In the genomic region with DNA sequence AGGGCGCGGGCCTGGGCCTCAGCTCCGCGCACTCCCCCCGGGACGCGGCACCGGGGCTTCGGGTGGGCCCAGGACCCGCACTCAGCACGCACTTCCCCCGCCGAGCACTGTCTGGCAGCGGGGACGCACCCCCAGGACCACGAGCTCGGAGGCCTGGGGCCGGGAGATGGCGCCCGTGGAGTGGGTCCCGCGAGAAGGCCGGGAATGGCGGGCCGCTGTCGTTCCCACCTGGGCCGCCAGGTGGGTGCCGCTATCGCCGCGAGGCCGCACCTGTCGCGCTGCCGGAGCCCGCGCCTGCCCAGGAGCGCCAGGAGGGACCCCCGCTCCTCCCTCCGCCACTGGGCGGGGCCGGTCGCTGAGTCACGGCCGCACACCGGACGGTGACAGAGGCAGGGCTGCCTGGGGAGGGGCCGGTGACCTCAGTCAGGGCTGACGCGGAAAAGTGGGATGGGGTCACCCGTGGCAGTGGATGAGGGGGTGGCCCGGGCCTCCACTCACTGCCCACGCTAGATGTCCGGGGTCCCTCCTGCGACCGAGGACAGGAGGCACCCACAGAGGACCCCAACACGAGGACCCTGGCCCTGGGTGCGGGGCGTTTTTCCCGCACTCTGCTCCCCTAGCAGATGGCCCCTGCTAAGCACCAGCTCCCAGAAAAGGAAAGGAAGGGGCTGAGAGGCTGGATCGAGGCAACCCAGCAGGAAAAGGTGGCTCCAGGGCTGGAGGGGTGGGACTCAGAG, we compare ENCODE assay signal across 1 cellular context.
TF ChIP-seq lines count a peak whose summit lies in the region.

No MANE protein-coding gene starts in this region.

TF ChIP-seq in K562, 482 proteins besides CTCF, POLR2A, EP300 and RAD21 (continued from another document and continues in another):
- TF ChIP-seq, protein P1, sequence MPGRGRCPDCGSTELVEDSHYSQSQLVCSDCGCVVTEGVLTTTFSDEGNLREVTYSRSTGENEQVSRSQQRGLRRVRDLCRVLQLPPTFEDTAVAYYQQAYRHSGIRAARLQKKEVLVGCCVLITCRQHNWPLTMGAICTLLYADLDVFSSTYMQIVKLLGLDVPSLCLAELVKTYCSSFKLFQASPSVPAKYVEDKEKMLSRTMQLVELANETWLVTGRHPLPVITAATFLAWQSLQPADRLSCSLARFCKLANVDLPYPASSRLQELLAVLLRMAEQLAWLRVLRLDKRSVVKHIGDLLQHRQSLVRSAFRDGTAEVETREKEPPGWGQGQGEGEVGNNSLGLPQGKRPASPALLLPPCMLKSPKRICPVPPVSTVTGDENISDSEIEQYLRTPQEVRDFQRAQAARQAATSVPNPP (IDR thresholded peaks at IDR 0.05; ENCODE audit: borderline replicate concordance, insufficient read depth, insufficient read length) = no peak
- no peak for TF ChIP-seq ZNF586 (CRISPR knock-in tag; conservative IDR thresholded peaks at IDR 0.05)
- TF ChIP-seq FIP1L1 (IDR thresholded peaks at IDR 0.05; ENCODE audit: low read depth, low read length, poor library complexity, severe bottlenecking) = peak; percentile 63
- TF ChIP-seq, protein P2, sequence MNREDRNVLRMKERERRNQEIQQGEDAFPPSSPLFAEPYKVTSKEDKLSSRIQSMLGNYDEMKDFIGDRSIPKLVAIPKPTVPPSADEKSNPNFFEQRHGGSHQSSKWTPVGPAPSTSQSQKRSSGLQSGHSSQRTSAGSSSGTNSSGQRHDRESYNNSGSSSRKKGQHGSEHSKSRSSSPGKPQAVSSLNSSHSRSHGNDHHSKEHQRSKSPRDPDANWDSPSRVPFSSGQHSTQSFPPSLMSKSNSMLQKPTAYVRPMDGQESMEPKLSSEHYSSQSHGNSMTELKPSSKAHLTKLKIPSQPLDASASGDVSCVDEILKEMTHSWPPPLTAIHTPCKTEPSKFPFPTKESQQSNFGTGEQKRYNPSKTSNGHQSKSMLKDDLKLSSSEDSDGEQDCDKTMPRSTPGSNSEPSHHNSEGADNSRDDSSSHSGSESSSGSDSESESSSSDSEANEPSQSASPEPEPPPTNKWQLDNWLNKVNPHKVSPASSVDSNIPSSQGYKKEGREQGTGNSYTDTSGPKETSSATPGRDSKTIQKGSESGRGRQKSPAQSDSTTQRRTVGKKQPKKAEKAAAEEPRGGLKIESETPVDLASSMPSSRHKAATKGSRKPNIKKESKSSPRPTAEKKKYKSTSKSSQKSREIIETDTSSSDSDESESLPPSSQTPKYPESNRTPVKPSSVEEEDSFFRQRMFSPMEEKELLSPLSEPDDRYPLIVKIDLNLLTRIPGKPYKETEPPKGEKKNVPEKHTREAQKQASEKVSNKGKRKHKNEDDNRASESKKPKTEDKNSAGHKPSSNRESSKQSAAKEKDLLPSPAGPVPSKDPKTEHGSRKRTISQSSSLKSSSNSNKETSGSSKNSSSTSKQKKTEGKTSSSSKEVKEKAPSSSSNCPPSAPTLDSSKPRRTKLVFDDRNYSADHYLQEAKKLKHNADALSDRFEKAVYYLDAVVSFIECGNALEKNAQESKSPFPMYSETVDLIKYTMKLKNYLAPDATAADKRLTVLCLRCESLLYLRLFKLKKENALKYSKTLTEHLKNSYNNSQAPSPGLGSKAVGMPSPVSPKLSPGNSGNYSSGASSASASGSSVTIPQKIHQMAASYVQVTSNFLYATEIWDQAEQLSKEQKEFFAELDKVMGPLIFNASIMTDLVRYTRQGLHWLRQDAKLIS (CRISPR knock-in tag; IDR thresholded peaks at IDR 0.05) = peak; percentile 71; the same call in 1 of the 2 replicates
- TF ChIP-seq, protein P3, sequence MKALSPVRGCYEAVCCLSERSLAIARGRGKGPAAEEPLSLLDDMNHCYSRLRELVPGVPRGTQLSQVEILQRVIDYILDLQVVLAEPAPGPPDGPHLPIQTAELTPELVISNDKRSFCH (CRISPR knock-in tag; IDR thresholded peaks at IDR 0.05) = no peak
- TF ChIP-seq, protein P3 (tag; IDR thresholded peaks at IDR 0.05) = no peak
- peak; percentile 52 for TF ChIP-seq HMGN3 (IDR thresholded peaks at IDR 0.05; ENCODE audit: borderline replicate concordance, extremely low read depth, insufficient read length, low read depth, low read length)
- 0 out of 2 replicates have a peak, but pooled peaks have one; percentile 53 for TF ChIP-seq FOXK1 (CRISPR knock-in tag; IDR thresholded peaks at IDR 0.05; ENCODE audit: borderline replicate concordance)
- TF ChIP-seq CEBPG (CRISPR knock-in tag; IDR thresholded peaks at IDR 0.05) = no peak
- TF ChIP-seq CEBPG (tag; conservative IDR thresholded peaks at IDR 0.05 in 1 of 2, IDR thresholded peaks at IDR 0.05 in 1 of 2) = no peak
- TF ChIP-seq DACH1 (IDR thresholded peaks at IDR 0.05; ENCODE audit: partially characterized antibody) = no peak
- TF ChIP-seq KDM1A (IDR thresholded peaks at IDR 0.05) = no peak
- TF ChIP-seq IRF2 (CRISPR knock-in tag; IDR thresholded peaks at IDR 0.05) = no peak
- TF ChIP-seq MEF2D (tag; conservative IDR thresholded peaks at IDR 0.05; ENCODE audit: low read depth) = no peak
- TF ChIP-seq, protein P4, sequence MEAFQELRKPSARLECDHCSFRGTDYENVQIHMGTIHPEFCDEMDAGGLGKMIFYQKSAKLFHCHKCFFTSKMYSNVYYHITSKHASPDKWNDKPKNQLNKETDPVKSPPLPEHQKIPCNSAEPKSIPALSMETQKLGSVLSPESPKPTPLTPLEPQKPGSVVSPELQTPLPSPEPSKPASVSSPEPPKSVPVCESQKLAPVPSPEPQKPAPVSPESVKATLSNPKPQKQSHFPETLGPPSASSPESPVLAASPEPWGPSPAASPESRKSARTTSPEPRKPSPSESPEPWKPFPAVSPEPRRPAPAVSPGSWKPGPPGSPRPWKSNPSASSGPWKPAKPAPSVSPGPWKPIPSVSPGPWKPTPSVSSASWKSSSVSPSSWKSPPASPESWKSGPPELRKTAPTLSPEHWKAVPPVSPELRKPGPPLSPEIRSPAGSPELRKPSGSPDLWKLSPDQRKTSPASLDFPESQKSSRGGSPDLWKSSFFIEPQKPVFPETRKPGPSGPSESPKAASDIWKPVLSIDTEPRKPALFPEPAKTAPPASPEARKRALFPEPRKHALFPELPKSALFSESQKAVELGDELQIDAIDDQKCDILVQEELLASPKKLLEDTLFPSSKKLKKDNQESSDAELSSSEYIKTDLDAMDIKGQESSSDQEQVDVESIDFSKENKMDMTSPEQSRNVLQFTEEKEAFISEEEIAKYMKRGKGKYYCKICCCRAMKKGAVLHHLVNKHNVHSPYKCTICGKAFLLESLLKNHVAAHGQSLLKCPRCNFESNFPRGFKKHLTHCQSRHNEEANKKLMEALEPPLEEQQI (IDR thresholded peaks at IDR 0.05) = no peak
- TF ChIP-seq ZNF707 (CRISPR knock-in tag; conservative IDR thresholded peaks at IDR 0.05) = no peak
- no peak for TF ChIP-seq ZNF23 (CRISPR knock-in tag; IDR thresholded peaks at IDR 0.05)
- TF ChIP-seq EGR1 (conservative IDR thresholded peaks at IDR 0.05) = peak; percentile 75
- TF ChIP-seq POLR2H (tag; IDR thresholded peaks at IDR 0.05; ENCODE audit: low read depth) = no peak
- no peak for TF ChIP-seq TARDBP (IDR thresholded peaks at IDR 0.05)
- no peak for TF ChIP-seq MEF2A (IDR thresholded peaks at IDR 0.05; ENCODE audit: control insufficient read depth, low read depth, low read length)
- TF ChIP-seq RBM34 (IDR thresholded peaks at IDR 0.05; ENCODE audit: borderline replicate concordance, insufficient read depth, low read length) = no peak
- TF ChIP-seq, protein P5, sequence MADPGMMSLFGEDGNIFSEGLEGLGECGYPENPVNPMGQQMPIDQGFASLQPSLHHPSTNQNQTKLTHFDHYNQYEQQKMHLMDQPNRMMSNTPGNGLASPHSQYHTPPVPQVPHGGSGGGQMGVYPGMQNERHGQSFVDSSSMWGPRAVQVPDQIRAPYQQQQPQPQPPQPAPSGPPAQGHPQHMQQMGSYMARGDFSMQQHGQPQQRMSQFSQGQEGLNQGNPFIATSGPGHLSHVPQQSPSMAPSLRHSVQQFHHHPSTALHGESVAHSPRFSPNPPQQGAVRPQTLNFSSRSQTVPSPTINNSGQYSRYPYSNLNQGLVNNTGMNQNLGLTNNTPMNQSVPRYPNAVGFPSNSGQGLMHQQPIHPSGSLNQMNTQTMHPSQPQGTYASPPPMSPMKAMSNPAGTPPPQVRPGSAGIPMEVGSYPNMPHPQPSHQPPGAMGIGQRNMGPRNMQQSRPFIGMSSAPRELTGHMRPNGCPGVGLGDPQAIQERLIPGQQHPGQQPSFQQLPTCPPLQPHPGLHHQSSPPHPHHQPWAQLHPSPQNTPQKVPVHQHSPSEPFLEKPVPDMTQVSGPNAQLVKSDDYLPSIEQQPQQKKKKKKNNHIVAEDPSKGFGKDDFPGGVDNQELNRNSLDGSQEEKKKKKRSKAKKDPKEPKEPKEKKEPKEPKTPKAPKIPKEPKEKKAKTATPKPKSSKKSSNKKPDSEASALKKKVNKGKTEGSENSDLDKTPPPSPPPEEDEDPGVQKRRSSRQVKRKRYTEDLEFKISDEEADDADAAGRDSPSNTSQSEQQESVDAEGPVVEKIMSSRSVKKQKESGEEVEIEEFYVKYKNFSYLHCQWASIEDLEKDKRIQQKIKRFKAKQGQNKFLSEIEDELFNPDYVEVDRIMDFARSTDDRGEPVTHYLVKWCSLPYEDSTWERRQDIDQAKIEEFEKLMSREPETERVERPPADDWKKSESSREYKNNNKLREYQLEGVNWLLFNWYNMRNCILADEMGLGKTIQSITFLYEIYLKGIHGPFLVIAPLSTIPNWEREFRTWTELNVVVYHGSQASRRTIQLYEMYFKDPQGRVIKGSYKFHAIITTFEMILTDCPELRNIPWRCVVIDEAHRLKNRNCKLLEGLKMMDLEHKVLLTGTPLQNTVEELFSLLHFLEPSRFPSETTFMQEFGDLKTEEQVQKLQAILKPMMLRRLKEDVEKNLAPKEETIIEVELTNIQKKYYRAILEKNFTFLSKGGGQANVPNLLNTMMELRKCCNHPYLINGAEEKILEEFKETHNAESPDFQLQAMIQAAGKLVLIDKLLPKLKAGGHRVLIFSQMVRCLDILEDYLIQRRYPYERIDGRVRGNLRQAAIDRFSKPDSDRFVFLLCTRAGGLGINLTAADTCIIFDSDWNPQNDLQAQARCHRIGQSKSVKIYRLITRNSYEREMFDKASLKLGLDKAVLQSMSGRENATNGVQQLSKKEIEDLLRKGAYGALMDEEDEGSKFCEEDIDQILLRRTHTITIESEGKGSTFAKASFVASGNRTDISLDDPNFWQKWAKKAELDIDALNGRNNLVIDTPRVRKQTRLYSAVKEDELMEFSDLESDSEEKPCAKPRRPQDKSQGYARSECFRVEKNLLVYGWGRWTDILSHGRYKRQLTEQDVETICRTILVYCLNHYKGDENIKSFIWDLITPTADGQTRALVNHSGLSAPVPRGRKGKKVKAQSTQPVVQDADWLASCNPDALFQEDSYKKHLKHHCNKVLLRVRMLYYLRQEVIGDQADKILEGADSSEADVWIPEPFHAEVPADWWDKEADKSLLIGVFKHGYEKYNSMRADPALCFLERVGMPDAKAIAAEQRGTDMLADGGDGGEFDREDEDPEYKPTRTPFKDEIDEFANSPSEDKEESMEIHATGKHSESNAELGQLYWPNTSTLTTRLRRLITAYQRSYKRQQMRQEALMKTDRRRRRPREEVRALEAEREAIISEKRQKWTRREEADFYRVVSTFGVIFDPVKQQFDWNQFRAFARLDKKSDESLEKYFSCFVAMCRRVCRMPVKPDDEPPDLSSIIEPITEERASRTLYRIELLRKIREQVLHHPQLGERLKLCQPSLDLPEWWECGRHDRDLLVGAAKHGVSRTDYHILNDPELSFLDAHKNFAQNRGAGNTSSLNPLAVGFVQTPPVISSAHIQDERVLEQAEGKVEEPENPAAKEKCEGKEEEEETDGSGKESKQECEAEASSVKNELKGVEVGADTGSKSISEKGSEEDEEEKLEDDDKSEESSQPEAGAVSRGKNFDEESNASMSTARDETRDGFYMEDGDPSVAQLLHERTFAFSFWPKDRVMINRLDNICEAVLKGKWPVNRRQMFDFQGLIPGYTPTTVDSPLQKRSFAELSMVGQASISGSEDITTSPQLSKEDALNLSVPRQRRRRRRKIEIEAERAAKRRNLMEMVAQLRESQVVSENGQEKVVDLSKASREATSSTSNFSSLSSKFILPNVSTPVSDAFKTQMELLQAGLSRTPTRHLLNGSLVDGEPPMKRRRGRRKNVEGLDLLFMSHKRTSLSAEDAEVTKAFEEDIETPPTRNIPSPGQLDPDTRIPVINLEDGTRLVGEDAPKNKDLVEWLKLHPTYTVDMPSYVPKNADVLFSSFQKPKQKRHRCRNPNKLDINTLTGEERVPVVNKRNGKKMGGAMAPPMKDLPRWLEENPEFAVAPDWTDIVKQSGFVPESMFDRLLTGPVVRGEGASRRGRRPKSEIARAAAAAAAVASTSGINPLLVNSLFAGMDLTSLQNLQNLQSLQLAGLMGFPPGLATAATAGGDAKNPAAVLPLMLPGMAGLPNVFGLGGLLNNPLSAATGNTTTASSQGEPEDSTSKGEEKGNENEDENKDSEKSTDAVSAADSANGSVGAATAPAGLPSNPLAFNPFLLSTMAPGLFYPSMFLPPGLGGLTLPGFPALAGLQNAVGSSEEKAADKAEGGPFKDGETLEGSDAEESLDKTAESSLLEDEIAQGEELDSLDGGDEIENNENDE (IDR thresholded peaks at IDR 0.05; ENCODE audit: low read depth, low read length) = no peak
- TF ChIP-seq HSF4 (CRISPR knock-in tag; IDR thresholded peaks at IDR 0.05; ENCODE audit: borderline replicate concordance) = no peak
- TF ChIP-seq ZNF444 (CRISPR knock-in tag; IDR thresholded peaks at IDR 0.05) = no peak
- no peak for TF ChIP-seq ESRRB (CRISPR knock-in tag; IDR thresholded peaks at IDR 0.05; ENCODE audit: borderline replicate concordance)
- TF ChIP-seq DMBX1 (CRISPR knock-in tag; IDR thresholded peaks at IDR 0.05; ENCODE audit: borderline replicate concordance) = no peak
- no peak for TF ChIP-seq NUFIP1 (IDR thresholded peaks at IDR 0.05; ENCODE audit: partially characterized antibody)
- no peak for TF ChIP-seq KAT7 (CRISPR knock-in tag; IDR thresholded peaks at IDR 0.05; ENCODE audit: borderline replicate concordance)
- TF ChIP-seq, protein P6, sequence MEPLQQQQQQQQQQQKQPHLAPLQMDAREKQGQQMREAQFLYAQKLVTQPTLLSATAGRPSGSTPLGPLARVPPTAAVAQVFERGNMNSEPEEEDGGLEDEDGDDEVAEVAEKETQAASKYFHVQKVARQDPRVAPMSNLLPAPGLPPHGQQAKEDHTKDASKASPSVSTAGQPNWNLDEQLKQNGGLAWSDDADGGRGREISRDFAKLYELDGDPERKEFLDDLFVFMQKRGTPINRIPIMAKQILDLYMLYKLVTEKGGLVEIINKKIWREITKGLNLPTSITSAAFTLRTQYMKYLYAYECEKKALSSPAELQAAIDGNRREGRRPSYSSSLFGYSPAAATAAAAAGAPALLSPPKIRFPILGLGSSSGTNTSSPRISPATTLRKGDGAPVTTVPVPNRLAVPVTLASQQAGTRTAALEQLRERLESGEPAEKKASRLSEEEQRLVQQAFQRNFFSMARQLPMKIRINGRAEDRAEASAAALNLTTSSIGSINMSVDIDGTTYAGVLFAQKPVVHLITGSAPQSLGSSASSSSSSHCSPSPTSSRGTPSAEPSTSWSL (CRISPR knock-in tag; IDR thresholded peaks at IDR 0.05; ENCODE audit: borderline replicate concordance) = no peak
- peak; percentile 31; the same call in 1 of the 2 replicates for TF ChIP-seq SUPT5H (IDR thresholded peaks at IDR 0.05)
- TF ChIP-seq ZNF146 (CRISPR knock-in tag; IDR thresholded peaks at IDR 0.05; ENCODE audit: unreplicated experiment) = no peak
- no peak for TF ChIP-seq ZNF75A (CRISPR knock-in tag; IDR thresholded peaks at IDR 0.05)
